ENCODE assay signal across 18 cellular contexts in genomic region chr4:10587697-10588096, GRCh38.
DNase-seq lines count a peak whose midpoint lies in the region; ATAC-seq, FAIRE-seq and TF ChIP-seq lines count a peak whose summit lies in the region.
"Had no signal": no experiment of that assay in that cellular context is flagged by ENCODE, and none has a peak within 500 bp of the region (broad histone marks: within the 10 kb centered on the region; RNA-seq: fewer than 3 reads in every experiment).

No MANE protein-coding gene starts in this region.

- H3K4me2 ChIP-seq in BLaER1 treated with 17β-estradiol and CSF1 and Interleukin-3, amounts not matched to agents 10 nM and 100 nM = peak overlapping the region; percentile 15 to 65 (median 55); a peak in 21 of 22 replicates

- no peak overlapping the region for H3K4me3 ChIP-seq in BLaER1 treated with 17β-estradiol and CSF1 and Interleukin-3, amounts not matched to agents 10 nM and 100 nM
- H3K4me3 ChIP-seq: cardiac muscle cell, GM23248, stomach had no signal

- peak overlapping the region in 2 of 11 experiments; percentile 38 to 60; a peak in 5 of 22 replicates for H3K27ac ChIP-seq in BLaER1 treated with 17β-estradiol and CSF1 and Interleukin-3, amounts not matched to agents 10 nM and 100 nM
- H3K27ac ChIP-seq: cardiac muscle cell, GM23248, stomach had no signal

- no peaks in the 10 kb centered on the region for H3K9me3 ChIP-seq in BLaER1 treated with 17β-estradiol and CSF1 and Interleukin-3, amounts not matched to agents 10 nM and 100 nM (replicated peaks in 1 of 11)
- H3K9me3 ChIP-seq: stomach had no signal

- DNase-seq in GM12891 (ENCODE audit: insufficient read length, low spot score) (no peak), immature natural killer cell (peak; percentile 63 to 68 (median 68)), NCI-H82 (lab: John Stamatoyannopoulos, UW) (no peak), AG08395 (ENCODE audit: low spot score) (no peak)
- peak; percentile 7 for DNase-seq in T-helper 2 cell treated with Interferon-gamma antibody and Interleukin-4, amounts not matched to agents 5 μg/mL and 100 μg/mL, for 36 hours (ENCODE audit: low spot score)
- DNase-seq: C1 segment of cervical spinal cord, GM23248, kidney glomerular epithelial cell, NCI-H187, stomach had no signal

- H3K27me3 Mint-ChIP-seq in T-helper 2 cell treated with Interferon-gamma antibody and Interleukin-4, amounts not matched to agents 5 μg/mL and 100 μg/mL, for 36 hours (ENCODE audit: low read depth) = no peaks in the 10 kb centered on the region
- H3K27me3 Mint-ChIP-seq in immature natural killer cell (ENCODE audit: low read depth in 3 of 3) = peaks cover 0 to 5% (median 2%) of the 10 kb centered on the region in 3 donors

- peak; percentile 43 for FAIRE-seq in GM12891 (lab: Jason Lieb, UNC)
- FAIRE-seq: endometrium, G401.6 had no signal

- no peaks in the 10 kb centered on the region for H3K36me3 Mint-ChIP-seq in T-helper 2 cell treated with Interferon-gamma antibody and Interleukin-4, amounts not matched to agents 5 μg/mL and 100 μg/mL, for 36 hours (ENCODE audit: low read depth)
- H3K36me3 Mint-ChIP-seq in immature natural killer cell = peaks cover 0 to 4% (median 0%) of the 10 kb centered on the region in 3 donors

- H4K20me1 ChIP-seq in BLaER1 treated with 17β-estradiol and CSF1 and Interleukin-3, amounts not matched to agents 10 nM and 100 nM = no peaks in the 10 kb centered on the region

- H3K27ac Mint-ChIP-seq in T-helper 2 cell treated with Interferon-gamma antibody and Interleukin-4, amounts not matched to agents 5 μg/mL and 100 μg/mL, for 36 hours = peak overlapping the region; percentile 11
- peak overlapping the region; percentile 37 to 86 (median 68) for H3K27ac Mint-ChIP-seq in immature natural killer cell
- H3K27ac Mint-ChIP-seq: activated T-helper 17 cell treated with anti-CD3 and anti-CD28 coated beads, Interleukin-2, amount 50 U/mL, for 72 hours; IgD-negative memory B cell had no signal

- no peaks in the 10 kb centered on the region for H3K27me3 ChIP-seq in BLaER1 treated with 17β-estradiol and CSF1 and Interleukin-3, amounts not matched to agents 10 nM and 100 nM
- H3K27me3 ChIP-seq: cardiac muscle cell, stomach had no signal

- no peak for TF ChIP-seq POLR2A in GM12891 (IDR thresholded peaks at IDR 0.05; ENCODE audit: low read depth, low read length)

- H3K36me3 ChIP-seq in BLaER1 treated with 17β-estradiol and CSF1 and Interleukin-3, amounts not matched to agents 10 nM and 100 nM = no peaks in the 10 kb centered on the region
- H3K36me3 ChIP-seq: cardiac muscle cell, stomach had no signal

- H3K4me3 Mint-ChIP-seq in T-helper 2 cell treated with Interferon-gamma antibody and Interleukin-4, amounts not matched to agents 5 μg/mL and 100 μg/mL, for 36 hours = peak overlapping the region; percentile 13
- H3K4me3 Mint-ChIP-seq in immature natural killer cell = peak overlapping the region; percentile 49 to 80 (median 66)
- H3K4me3 Mint-ChIP-seq: activated T-helper 17 cell treated with anti-CD3 and anti-CD28 coated beads, Interleukin-2, amount 50 U/mL, for 72 hours; IgD-negative memory B cell had no signal

- H3K4me1 ChIP-seq in BLaER1 treated with 17β-estradiol and CSF1 and Interleukin-3, amounts not matched to agents 10 nM and 100 nM = peaks cover 25 to 60% (median 52%) of the 10 kb centered on the region in 10 experiments

- ATAC-seq in HG02759 (IDR thresholded peaks at IDR 0.05; ENCODE audit: unreplicated experiment) = no peak
- ATAC-seq in GM21786 (IDR thresholded peaks at IDR 0.05; ENCODE audit: unreplicated experiment) = no peak
- ATAC-seq: activated T-helper 17 cell treated with anti-CD3 and anti-CD28 coated beads, Interleukin-2, amount 50 U/mL, for 72 hours had no signal

- H3K9ac ChIP-seq in BLaER1 treated with 17β-estradiol and CSF1 and Interleukin-3, amounts not matched to agents 10 nM and 100 nM = no peak overlapping the region
- H3K9ac ChIP-seq: GM23248 had no signal

- H3K4me1 Mint-ChIP-seq in T-helper 2 cell treated with Interferon-gamma antibody and Interleukin-4, amounts not matched to agents 5 μg/mL and 100 μg/mL, for 36 hours (ENCODE audit: low read depth) = peaks cover 40% of the 10 kb centered on the region
- peaks cover 60 to 72% of the 10 kb centered on the region in 2 donors for H3K4me1 Mint-ChIP-seq in immature natural killer cell

- no peaks in the 10 kb centered on the region for H3K9me3 Mint-ChIP-seq in T-helper 2 cell treated with Interferon-gamma antibody and Interleukin-4, amounts not matched to agents 5 μg/mL and 100 μg/mL, for 36 hours
- no peaks in the 10 kb centered on the region for H3K9me3 Mint-ChIP-seq in immature natural killer cell
- H3K9me3 Mint-ChIP-seq: activated T-helper 17 cell treated with anti-CD3 and anti-CD28 coated beads, Interleukin-2, amount 50 U/mL, for 72 hours; IgD-negative memory B cell had no signal

TF ChIP-seq in GM12891, 5 proteins besides CTCF, POLR2A, EP300 and RAD21:
- TF ChIP-seq SPI1 (IDR thresholded peaks at IDR 0.05; ENCODE audit: low read depth, low read length) = no peak
- no peak for TF ChIP-seq POU2F2 (IDR thresholded peaks at IDR 0.05; ENCODE audit: low read depth, low read length)
- TF ChIP-seq PAX5 (IDR thresholded peaks at IDR 0.05; ENCODE audit: insufficient read depth, low read length, severe bottlenecking) = no peak

Comparison
In these comparisons a context has a peak if more than half of its experiments do, and no peak if none do; other contexts are left out.
1. DNase-seq: peak in T-helper 2 cell treated with Interferon-gamma antibody and Interleukin-4, amounts not matched to agents 5 μg/mL and 100 μg/mL, for 36 hours (single experiment) and immature natural killer cell (3 of 3); none in GM12891 (single experiment), NCI-H82 (single experiment) and AG08395 (single experiment).